In the genomic region with DNA sequence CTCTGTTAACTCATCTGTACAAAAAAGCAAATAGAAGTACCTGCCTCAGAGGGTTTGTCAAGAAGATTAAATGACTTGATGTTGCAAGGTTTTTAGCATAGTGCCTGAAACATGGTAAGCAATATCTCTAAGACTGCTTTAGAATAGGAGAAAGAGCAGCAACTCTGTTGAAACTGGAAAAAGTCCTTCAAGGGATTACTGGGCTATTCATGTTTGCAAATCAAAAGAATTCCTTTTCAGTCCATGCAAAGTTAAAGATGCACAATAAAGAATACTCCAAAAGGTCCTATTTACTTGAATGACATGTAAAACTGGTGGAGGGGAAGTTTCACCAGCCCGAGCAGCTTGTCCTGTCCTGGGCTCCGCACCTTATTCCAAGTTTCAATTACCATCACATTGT, we compare ENCODE assay signal across 23 cellular contexts.
A peak's percentile ranks its signal among the peaks of the same experiment; 100 is the strongest.
DNase-seq lines count a peak whose midpoint lies in the region; ATAC-seq and TF ChIP-seq lines count a peak whose summit lies in the region.
"Had no signal": no experiment of that assay in that cellular context is flagged by ENCODE, and none has a peak within 500 bp of the region (broad histone marks: within the 10 kb centered on the region; RNA-seq: fewer than 3 reads in every experiment).

No MANE protein-coding gene starts in this region.

- H3K4me3 ChIP-seq in GM23338: no peak overlapping the region
- H3K4me3 ChIP-seq: A549, BLaER1, GM12878 had no signal

- TF ChIP-seq CTCF in GM23338 (conservative IDR thresholded peaks at IDR 0.05; ENCODE audit: low read depth in 2 of 2) (no peak), WTC11 (IDR thresholded peaks at IDR 0.05) (no peak), type B pancreatic cell (conservative IDR thresholded peaks at IDR 0.05) (no peak)

- H3K27ac Mint-ChIP-seq in GM23338 (no peak overlapping the region), WTC11 (0 out of 2 replicates have a peak overlapping the region, but pooled peaks have one; percentile 50), type B pancreatic cell (peak overlapping the region; percentile 29)
- H3K27ac Mint-ChIP-seq: CD14-positive monocyte; CD4-positive, CD25-positive, alpha-beta regulatory T cell had no signal

- DNase-seq in GM23338 (ENCODE audit: low spot score): no peak
- no peak for DNase-seq in WTC11 (ENCODE audit: low spot score)
- no peak for DNase-seq in type B pancreatic cell (ENCODE audit: extremely low spot score, unreplicated experiment)
- DNase-seq in NK-92 (lab: John Stamatoyannopoulos, UW; ENCODE audit: unreplicated experiment): no peak
- DNase-seq in central memory CD4-positive, alpha-beta T cell: no peak
- DNase-seq: BE2C; C1 segment of cervical spinal cord; CD4-positive, alpha-beta memory T cell; CD4-positive, CD25-positive, alpha-beta regulatory T cell; CD8-positive, alpha-beta memory T cell; COR-L47; DMS 273 treated with DMSO at 0.1 percent for 48 hours; DMS153; DMS53; DMS79; DND-41; EL; GDM1 had no signal

- peaks cover 12% of the 10 kb centered on the region; the same call in 1 of the 2 replicates for H3K36me3 ChIP-seq in GM23338 (ENCODE audit: insufficient read depth)

- no peaks in the 10 kb centered on the region for H3K9me3 Mint-ChIP-seq in GM23338
- H3K9me3 Mint-ChIP-seq in WTC11: no peaks in the 10 kb centered on the region
- no peaks in the 10 kb centered on the region for H3K9me3 Mint-ChIP-seq in type B pancreatic cell
- H3K9me3 Mint-ChIP-seq: CD14-positive monocyte; CD4-positive, alpha-beta memory T cell; CD8-positive, alpha-beta memory T cell had no signal

- H3K27me3 Mint-ChIP-seq in GM23338 (ENCODE audit: insufficient read depth, low read depth, poor library complexity): no peaks in the 10 kb centered on the region
- no peaks in the 10 kb centered on the region; the same call in 1 of the 2 replicates for H3K27me3 Mint-ChIP-seq in WTC11 (ENCODE audit: low read depth)
- H3K27me3 Mint-ChIP-seq in type B pancreatic cell: no peaks in the 10 kb centered on the region
- H3K27me3 Mint-ChIP-seq: CD4-positive, alpha-beta memory T cell; CD4-positive, CD25-positive, alpha-beta regulatory T cell; CD8-positive, alpha-beta memory T cell had no signal

- H3K27ac ChIP-seq in GM23338 (ENCODE audit: low read depth): no peak overlapping the region
- H3K27ac ChIP-seq: 22Rv1, A549, BLaER1 had no signal

- H3K4me1 ChIP-seq in GM23338 (ENCODE audit: insufficient read depth): peaks cover 15% of the 10 kb centered on the region; the same call in 1 of the 2 replicates
- H3K4me1 ChIP-seq: A549, BE2C, BLaER1 had no signal

- H3F3A ChIP-seq in GM23338 (replicated peaks; ENCODE audit: low read depth): no peaks in the 10 kb centered on the region

- H3K4me1 Mint-ChIP-seq in GM23338 (peaks cover 24% of the 10 kb centered on the region), WTC11 (peaks cover 21% of the 10 kb centered on the region), type B pancreatic cell (ENCODE audit: unreplicated experiment) (no peaks in the 10 kb centered on the region)
- H3K4me1 Mint-ChIP-seq: CD14-positive monocyte had no signal

- no peaks in the 10 kb centered on the region for H3K9me2 ChIP-seq in GM23338 (ENCODE audit: insufficient read depth)

- ATAC-seq in GM23338 (peak; percentile 35; the same call in 1 of the 3 replicates), WTC11 (no peak)
- ATAC-seq: A549, GM12878 had no signal

- POLR2A ChIA-PET in WTC11 (lab: Charles Lee): no interaction called here

- 0 out of 2 replicates have a peak overlapping the region, but pooled peaks have one; percentile 53 for H3K4me2 ChIP-seq in GM23338
- H3K4me2 ChIP-seq: A549, BLaER1 had no signal

- H3K79me2 ChIP-seq in GM23338 (replicated peaks; ENCODE audit: insufficient read depth): no peaks in the 10 kb centered on the region

- peaks cover 11% of the 10 kb centered on the region; the same call in 1 of the 3 replicates for H3K36me3 Mint-ChIP-seq in GM23338 (ENCODE audit: low read depth)
- H3K36me3 Mint-ChIP-seq in WTC11: peaks cover 7% of the 10 kb centered on the region; the same call in 1 of the 2 replicates
- H3K36me3 Mint-ChIP-seq in type B pancreatic cell: peaks cover 46% of the 10 kb centered on the region

- H4K20me1 ChIP-seq in GM23338 (replicated peaks; ENCODE audit: insufficient read depth): no peaks in the 10 kb centered on the region
- H4K20me1 ChIP-seq: BLaER1 had no signal

- H2AFZ ChIP-seq in GM23338: no peak overlapping the region

- no peaks in the 10 kb centered on the region for H3K27me3 ChIP-seq in GM23338 (ENCODE audit: insufficient read depth)
- H3K27me3 ChIP-seq: BE2C, BLaER1 had no signal

- H3K4me3 Mint-ChIP-seq in GM23338: no peak overlapping the region
- H3K4me3 Mint-ChIP-seq in WTC11: no peak overlapping the region
- no peak overlapping the region for H3K4me3 Mint-ChIP-seq in type B pancreatic cell
- H3K4me3 Mint-ChIP-seq: CD14-positive monocyte; CD4-positive, alpha-beta memory T cell; CD4-positive, CD25-positive, alpha-beta regulatory T cell; CD8-positive, alpha-beta memory T cell had no signal

- CTCF ChIA-PET in WTC11 (lab: Charles Lee): no interaction called here

TF ChIP-seq in GM23338, 12 proteins besides CTCF, POLR2A, EP300 and RAD21 (continues in another document):
- TF ChIP-seq EZH2phosphoT487 (IDR thresholded peaks at IDR 0.05; ENCODE audit: unreplicated experiment) (no peak), JUNB (IDR thresholded peaks at IDR 0.05; ENCODE audit: unreplicated experiment) (no peak), REST (IDR thresholded peaks at IDR 0.05; ENCODE audit: unreplicated experiment) (no peak), ZNF331 (CRISPR knock-in tag; IDR thresholded peaks at IDR 0.05; ENCODE audit: low read depth) (no peak), STAT1 (IDR thresholded peaks at IDR 0.05; ENCODE audit: unreplicated experiment) (no peak), POLR2AphosphoS5 (IDR thresholded peaks at IDR 0.05; ENCODE audit: low read depth) (no peak), NANOG (IDR thresholded peaks at IDR 0.05; ENCODE audit: borderline replicate concordance) (no peak), CREB1 (CRISPR knock-in tag; IDR thresholded peaks at IDR 0.05; ENCODE audit: low read depth) (no peak)

TF ChIP-seq in WTC11, 78 proteins besides CTCF, POLR2A, EP300 and RAD21:
- TF ChIP-seq TCF7 (CRISPR knock-in tag; IDR thresholded peaks at IDR 0.05; ENCODE audit: low read depth): no peak
- TF ChIP-seq SOX15 (CRISPR knock-in tag; IDR thresholded peaks at IDR 0.05): no peak
- no peak for TF ChIP-seq ZBTB21 (CRISPR knock-in tag; IDR thresholded peaks at IDR 0.05; ENCODE audit: borderline replicate concordance)
- no peak for TF ChIP-seq NFE2L1 (CRISPR knock-in tag; IDR thresholded peaks at IDR 0.05)
- TF ChIP-seq, protein P1, sequence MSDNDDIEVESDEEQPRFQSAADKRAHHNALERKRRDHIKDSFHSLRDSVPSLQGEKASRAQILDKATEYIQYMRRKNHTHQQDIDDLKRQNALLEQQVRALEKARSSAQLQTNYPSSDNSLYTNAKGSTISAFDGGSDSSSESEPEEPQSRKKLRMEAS (CRISPR knock-in tag; IDR thresholded peaks at IDR 0.05): no peak
- no peak for TF ChIP-seq CREM (CRISPR knock-in tag; IDR thresholded peaks at IDR 0.05)
- TF ChIP-seq ZNF219 (CRISPR knock-in tag; IDR thresholded peaks at IDR 0.05; ENCODE audit: borderline replicate concordance): no peak
- TF ChIP-seq ZNF532 (CRISPR knock-in tag; IDR thresholded peaks at IDR 0.05; ENCODE audit: borderline replicate concordance): no peak
TF ChIP-seq in WTC11: peak in this region for 0.
